In genomic region chr1:77847621-77848080, GRCh38 we compare ENCODE assay signal across 22 cellular contexts. TPM values are rescaled to one million over a fixed set of nuclear protein-coding genes. Genes with fewer than 3 reads are reported as not detected.
DNase-seq lines count a peak whose midpoint lies in the region; ATAC-seq, FAIRE-seq and TF ChIP-seq lines count a peak whose summit lies in the region.
"Had no signal": no experiment of that assay in that cellular context is flagged by ENCODE, and none has a peak within 500 bp of the region (broad histone marks: within the 10 kb centered on the region; RNA-seq: fewer than 3 reads in every experiment).

No MANE protein-coding gene starts in this region.

- ATAC-seq in activated naive CD8-positive, alpha-beta T cell treated with anti-CD3 and anti-CD28 coated beads, Interleukin-2, amount 10 ng/mL, durations not matched to agents 7 days and 5 days (ENCODE audit: low read depth) = peak; percentile 36
- ATAC-seq in effector memory CD8-positive, alpha-beta T cell (replicated peaks) = no peak
- ATAC-seq: activated T-helper 17 cell treated with anti-CD3 and anti-CD28 coated beads, Interleukin-2, amount 50 U/mL, for 72 hours; lower lobe of right lung had no signal

- H3K27ac Mint-ChIP-seq in activated naive CD8-positive, alpha-beta T cell treated with anti-CD3 and anti-CD28 coated beads, Interleukin-2, amount 10 ng/mL, durations not matched to agents 7 days and 5 days = no peak overlapping the region
- no peak overlapping the region for H3K27ac Mint-ChIP-seq in effector memory CD8-positive, alpha-beta T cell
- H3K27ac Mint-ChIP-seq: activated T-helper 17 cell treated with anti-CD3 and anti-CD28 coated beads, Interleukin-2, amount 50 U/mL, for 72 hours had no signal

- H3K36me3 ChIP-seq in BLaER1 treated with 17β-estradiol and CSF1 and Interleukin-3, amounts not matched to agents 10 nM and 100 nM = peaks cover 21 to 61% (median 34%) of the 10 kb centered on the region in 11 experiments
- H3K36me3 ChIP-seq: thoracic aorta had no signal

- peak overlapping the region; percentile 61 to 81 (median 68) for H3K4me2 ChIP-seq in BLaER1 treated with 17β-estradiol and CSF1 and Interleukin-3, amounts not matched to agents 10 nM and 100 nM
- H3K4me2 ChIP-seq: SK-N-SH had no signal

- H3K4me1 Mint-ChIP-seq in activated naive CD8-positive, alpha-beta T cell treated with anti-CD3 and anti-CD28 coated beads, Interleukin-2, amount 10 ng/mL, durations not matched to agents 7 days and 5 days = no peaks in the 10 kb centered on the region
- no peaks in the 10 kb centered on the region for H3K4me1 Mint-ChIP-seq in effector memory CD8-positive, alpha-beta T cell (ENCODE audit: low read depth in 2 of 2)
- H3K4me1 Mint-ChIP-seq: activated T-helper 17 cell treated with anti-CD3 and anti-CD28 coated beads, Interleukin-2, amount 50 U/mL, for 72 hours had no signal

- no peaks in the 10 kb centered on the region for H3K9me3 Mint-ChIP-seq in activated naive CD8-positive, alpha-beta T cell treated with anti-CD3 and anti-CD28 coated beads, Interleukin-2, amount 10 ng/mL, durations not matched to agents 7 days and 5 days
- H3K9me3 Mint-ChIP-seq in effector memory CD8-positive, alpha-beta T cell = no peaks in the 10 kb centered on the region
- H3K9me3 Mint-ChIP-seq: activated T-helper 17 cell treated with anti-CD3 and anti-CD28 coated beads, Interleukin-2, amount 50 U/mL, for 72 hours had no signal

- H3K9ac ChIP-seq in BLaER1 treated with 17β-estradiol and CSF1 and Interleukin-3, amounts not matched to agents 10 nM and 100 nM = peak overlapping the region in 10 of 11 experiments; percentile 6 to 44 (median 30); a peak in 14 of 22 replicates
- H3K9ac ChIP-seq: parathyroid adenoma, SK-N-SH had no signal

- peak overlapping the region in 9 of 11 experiments; percentile 35 to 65 (median 61); a peak in 18 of 22 replicates for H3K27ac ChIP-seq in BLaER1 treated with 17β-estradiol and CSF1 and Interleukin-3, amounts not matched to agents 10 nM and 100 nM
- H3K27ac ChIP-seq: lower lobe of right lung, parathyroid adenoma, thoracic aorta had no signal

- DNase-seq in GM18507 (ENCODE audit: extremely low spot score, insufficient read length, low read depth) (no peak), DMS79 (lab: John Stamatoyannopoulos, UW) (no peak), NCI-H1694 treated with DMSO at 0.1 percent for 48 hours (lab: John Stamatoyannopoulos, UW) (no peak), GM10248 (ENCODE audit: extremely low spot score) (no peak)
- DNase-seq in Jurkat, Clone E6-1 (ENCODE audit: low read depth, low spot score) = peak; percentile 51
- no peak for DNase-seq in activated naive CD8-positive, alpha-beta T cell treated with anti-CD3 and anti-CD28 coated beads, Interleukin-2, amount 10 ng/mL, durations not matched to agents 7 days and 5 days
- DNase-seq in effector memory CD8-positive, alpha-beta T cell = no peak
- DNase-seq: Calu3; central memory CD4-positive, alpha-beta T cell; effector CD8-positive, alpha-beta T cell; head of caudate nucleus; IMR-90; lower lobe of right lung; NCI-H1092 treated with DMSO at 0.1 percent for 48 hours; NCI-H2107; NCI-H526 treated with DMSO at 0.1 percent for 48 hours; SK-N-SH; stimulated activated CD4-positive, alpha-beta T cell treated with anti-CD3 and anti-CD28 coated beads, Interleukin-4, amount 100 ng/mL, for 1 hour had no signal

- POLR2A ChIA-PET in activated naive CD8-positive, alpha-beta T cell treated with anti-CD3 and anti-CD28 coated beads, Interleukin-2, amount 10 ng/mL, durations not matched to agents 7 days and 5 days (lab: Charles Lee) = no interaction called here
- POLR2A ChIA-PET in GM10248 (lab: Yijun Ruan, JAX) = no interaction called here

- CTCF ChIA-PET in GM10248 (lab: Yijun Ruan, JAX) = no interaction called here

- H3K9me3 ChIP-seq in BLaER1 treated with 17β-estradiol and CSF1 and Interleukin-3, amounts not matched to agents 10 nM and 100 nM (replicated peaks in 1 of 11) = peaks cover 0 to 2% (median 0%) of the 10 kb centered on the region in 11 experiments; a peak in 2 of 22 replicates
- H3K9me3 ChIP-seq: lower lobe of right lung, SK-N-SH, thoracic aorta had no signal

- H3K36me3 Mint-ChIP-seq in activated naive CD8-positive, alpha-beta T cell treated with anti-CD3 and anti-CD28 coated beads, Interleukin-2, amount 10 ng/mL, durations not matched to agents 7 days and 5 days = peaks cover 20% of the 10 kb centered on the region
- H3K36me3 Mint-ChIP-seq in effector memory CD8-positive, alpha-beta T cell (ENCODE audit: insufficient read depth) = peaks cover 9% of the 10 kb centered on the region

- FAIRE-seq in GM18507 (lab: Jason Lieb, UNC) = peak; percentile 52

- H3K27me3 Mint-ChIP-seq in activated naive CD8-positive, alpha-beta T cell treated with anti-CD3 and anti-CD28 coated beads, Interleukin-2, amount 10 ng/mL, durations not matched to agents 7 days and 5 days = no peaks in the 10 kb centered on the region
- H3K27me3 Mint-ChIP-seq in effector memory CD8-positive, alpha-beta T cell = no peaks in the 10 kb centered on the region
- H3K27me3 Mint-ChIP-seq: activated T-helper 17 cell treated with anti-CD3 and anti-CD28 coated beads, Interleukin-2, amount 50 U/mL, for 72 hours had no signal

- no peaks in the 10 kb centered on the region for H3K27me3 ChIP-seq in BLaER1 treated with 17β-estradiol and CSF1 and Interleukin-3, amounts not matched to agents 10 nM and 100 nM

- TF ChIP-seq CTCF in GM10248 (IDR thresholded peaks at IDR 0.05; ENCODE audit: control extremely low read depth, extremely low read depth, low read depth, missing control alignments) = no peak

- no peak overlapping the region for H3K4me3 Mint-ChIP-seq in activated naive CD8-positive, alpha-beta T cell treated with anti-CD3 and anti-CD28 coated beads, Interleukin-2, amount 10 ng/mL, durations not matched to agents 7 days and 5 days
- H3K4me3 Mint-ChIP-seq in effector memory CD8-positive, alpha-beta T cell = no peak overlapping the region
- H3K4me3 Mint-ChIP-seq: activated T-helper 17 cell treated with anti-CD3 and anti-CD28 coated beads, Interleukin-2, amount 50 U/mL, for 72 hours had no signal

- H3K4me1 ChIP-seq in BLaER1 treated with 17β-estradiol and CSF1 and Interleukin-3, amounts not matched to agents 10 nM and 100 nM = peaks cover 17 to 26% (median 21%) of the 10 kb centered on the region in 10 experiments
- H3K4me1 ChIP-seq: lower lobe of right lung, parathyroid adenoma had no signal

- no peaks in the 10 kb centered on the region for H4K20me1 ChIP-seq in BLaER1 treated with 17β-estradiol and CSF1 and Interleukin-3, amounts not matched to agents 10 nM and 100 nM

- peak overlapping the region in 4 of 10 experiments; percentile 2 to 44 (median 24); a peak in 5 of 20 replicates for H3K4me3 ChIP-seq in BLaER1 treated with 17β-estradiol and CSF1 and Interleukin-3, amounts not matched to agents 10 nM and 100 nM
- H3K4me3 ChIP-seq in Jurkat, Clone E6-1 (ENCODE audit: low read length) = no peak overlapping the region
- H3K4me3 ChIP-seq: lower lobe of right lung, thoracic aorta had no signal

RNA-seq across cellular contexts. Expression of gene NEXN, which starts 40.8 kb away (rescaled TPM):
- polyA plus RNA-seq in Jurkat, Clone E6-1 (2012; ENCODE audit: insufficient read depth, insufficient read length) = 1.4 TPM
- 1 to 10 TPM; 2.0 to 3.0 TPM for total RNA-seq in activated naive CD8-positive, alpha-beta T cell treated with anti-CD3 and anti-CD28 coated beads, Interleukin-2, amount 10 ng/mL, durations not matched to agents 7 days and 5 days
